ENCODE assay signal across 8 cellular contexts in genomic region chr11:47186937-47187681, GRCh38. TPM values are rescaled to one million over a fixed set of nuclear protein-coding genes. Genes with fewer than 3 reads are reported as not detected.
DNase-seq lines count a peak whose midpoint lies in the region; ATAC-seq and TF ChIP-seq lines count a peak whose summit lies in the region.

No MANE protein-coding gene starts in this region.

- H2AFZ ChIP-seq in parathyroid adenoma: peak overlapping the region; percentile 70

- H3K4me3 ChIP-seq in NT2/D1 (ENCODE audit: insufficient read length, low read depth): peak overlapping the region; percentile 65
- peak overlapping the region; percentile 53 for H3K4me3 ChIP-seq in parathyroid adenoma (ENCODE audit: low read depth, low read length)

- H3K27ac ChIP-seq in parathyroid adenoma: peak overlapping the region; percentile 66

- DNase-seq in DMS 273 (lab: John Stamatoyannopoulos, UW; ENCODE audit: unreplicated experiment) (peak; percentile 44), DMS 273 treated with DMSO at 0.1 percent for 48 hours (lab: John Stamatoyannopoulos, UW) (no peak), NT2/D1 (ENCODE audit: low read depth, low spot score) (no peak), cardiac septum (ENCODE audit: low spot score) (peak; percentile 79)
- DNase-seq in activated naive CD8-positive, alpha-beta T cell treated with anti-CD3 and anti-CD28 coated beads, Interleukin-2, amount 50 U/mL, for 24 hours: peak; percentile 63

- H3K79me2 ChIP-seq in parathyroid adenoma: no peaks in the 10 kb centered on the region

- H3K27me3 Mint-ChIP-seq in activated naive CD8-positive, alpha-beta T cell treated with anti-CD3 and anti-CD28 coated beads, Interleukin-2, amount 50 U/mL, for 24 hours: peaks cover 37% of the 10 kb centered on the region

- peak overlapping the region; percentile 74 for H3K27ac Mint-ChIP-seq in activated naive CD8-positive, alpha-beta T cell treated with anti-CD3 and anti-CD28 coated beads, Interleukin-2, amount 50 U/mL, for 24 hours

- peak; percentile 76 for ATAC-seq in activated naive CD8-positive, alpha-beta T cell treated with anti-CD3 and anti-CD28 coated beads, Interleukin-2, amount 50 U/mL, for 24 hours
- no peak for ATAC-seq in HG03108 (IDR thresholded peaks at IDR 0.05; ENCODE audit: unreplicated experiment)
- no peak for ATAC-seq in HG02970 (IDR thresholded peaks at IDR 0.05; ENCODE audit: low FRiP score, unreplicated experiment)

- H3K36me3 Mint-ChIP-seq in activated naive CD8-positive, alpha-beta T cell treated with anti-CD3 and anti-CD28 coated beads, Interleukin-2, amount 50 U/mL, for 24 hours (ENCODE audit: low read depth): peaks cover 1% of the 10 kb centered on the region

- H3K9ac ChIP-seq in NT2/D1 (ENCODE audit: insufficient read length, low read depth): peak overlapping the region; percentile 94
- no peak overlapping the region for H3K9ac ChIP-seq in parathyroid adenoma

- no peaks in the 10 kb centered on the region for H3K9me3 Mint-ChIP-seq in activated naive CD8-positive, alpha-beta T cell treated with anti-CD3 and anti-CD28 coated beads, Interleukin-2, amount 50 U/mL, for 24 hours

- H3K4me2 ChIP-seq in parathyroid adenoma (ENCODE audit: low read length): peak overlapping the region; percentile 75

- intact Hi-C loops in cardiac septum (cut with DNase I): loop anchor here (2.0 kb wide), 1 partner anchor 70 kb away; the partner anchor contains the start of gene NR1H3

- no peak for TF ChIP-seq CTCF in parathyroid adenoma (IDR thresholded peaks at IDR 0.05)

- H3K4me1 Mint-ChIP-seq in activated naive CD8-positive, alpha-beta T cell treated with anti-CD3 and anti-CD28 coated beads, Interleukin-2, amount 50 U/mL, for 24 hours: peaks cover 14% of the 10 kb centered on the region

- H3K27me3 ChIP-seq in NT2/D1 (ENCODE audit: insufficient read depth, insufficient read length) (no peaks in the 10 kb centered on the region), parathyroid adenoma (ENCODE audit: control insufficient read depth, insufficient read depth, low read length) (no peaks in the 10 kb centered on the region)

- H3K36me3 ChIP-seq in NT2/D1 (ENCODE audit: insufficient read depth, insufficient read length, low read length): peaks cover 25% of the 10 kb centered on the region
- H3K36me3 ChIP-seq in parathyroid adenoma (ENCODE audit: control insufficient read depth, insufficient read depth, low read length): no peaks in the 10 kb centered on the region

- H3K4me3 Mint-ChIP-seq in activated naive CD8-positive, alpha-beta T cell treated with anti-CD3 and anti-CD28 coated beads, Interleukin-2, amount 50 U/mL, for 24 hours: peak overlapping the region; percentile 72

- no peaks in the 10 kb centered on the region for H3K9me3 ChIP-seq in NT2/D1 (ENCODE audit: insufficient read depth, low read length)
- H3K9me3 ChIP-seq in parathyroid adenoma (ENCODE audit: control insufficient read depth, low read length): no peaks in the 10 kb centered on the region

- peaks cover 27% of the 10 kb centered on the region for H3K4me1 ChIP-seq in NT2/D1 (ENCODE audit: insufficient read depth, insufficient read length)
- peaks cover 5% of the 10 kb centered on the region for H3K4me1 ChIP-seq in parathyroid adenoma

RNA-seq across cellular contexts. Expression of gene PACSIN3, which starts 0.9 kb away (rescaled TPM):
- total RNA-seq in cardiac septum: 295 TPM

RNA-seq across cellular contexts. Expression of gene ARFGAP2, which starts 10.4 kb away (rescaled TPM):
- total RNA-seq in cardiac septum: 72.3 TPM

RNA-seq across cellular contexts. Expression of gene DDB2, which starts 27.7 kb away (rescaled TPM):
- total RNA-seq in cardiac septum: 13.9 TPM

Comparison
In these comparisons a context has a peak if more than half of its experiments do, and no peak if none do; other contexts are left out.
1. DNase-seq: peak in DMS 273 (single experiment), activated naive CD8-positive, alpha-beta T cell treated with anti-CD3 and anti-CD28 coated beads, Interleukin-2, amount 50 U/mL, for 24 hours (single experiment) and cardiac septum (single experiment); none in DMS 273 treated with DMSO at 0.1 percent for 48 hours (single experiment) and NT2/D1 (single experiment).